9 cellular contexts compared by ENCODE assay signal in genomic region chr15:99486371-99487336, GRCh38.
DNase-seq lines count a peak whose midpoint lies in the region; ATAC-seq, FAIRE-seq and TF ChIP-seq lines count a peak whose summit lies in the region.
"Had no signal": no experiment of that assay in that cellular context is flagged by ENCODE, and none has a peak within 500 bp of the region (broad histone marks: within the 10 kb centered on the region; RNA-seq: fewer than 3 reads in every experiment).

No MANE protein-coding gene starts in this region.

- FAIRE-seq in kidney (lab: Jason Lieb, UNC): no peak

- peaks cover 0 to 15% of the 10 kb centered on the region in 2 donors for H3K4me1 ChIP-seq in kidney (ENCODE audit: control insufficient read depth in 1 of 2, insufficient read depth in 1 of 2, low read depth in 1 of 2, low read length in 2 of 2)
- H3K4me1 ChIP-seq in spleen: peaks cover 0 to 31% (median 26%) of the 10 kb centered on the region in 6 donors

- no peak for ATAC-seq in central memory CD8-positive, alpha-beta T cell (replicated peaks; ENCODE audit: extremely low read depth, poor library complexity, severe bottlenecking)
- ATAC-seq in effector memory CD8-positive, alpha-beta T cell (replicated peaks): no peak

- WGBS in spleen, 5 donors: 9 to 15% (median 13%) methylated on average over 22 to 31 of the region's 31 CpGs

- peak; percentile 67 for DNase-seq in NCI-H2029 (lab: John Stamatoyannopoulos, UW)
- DNase-seq in NCI-H2029 treated with DMSO at 0.1 percent for 48 hours (lab: John Stamatoyannopoulos, UW): no peak
- peak; percentile 71 for DNase-seq in NCI-H446 treated with DMSO at 0.1 percent for 48 hours (lab: John Stamatoyannopoulos, UW)
- DNase-seq in central memory CD8-positive, alpha-beta T cell (ENCODE audit: low spot score in 2 of 2): no peak
- DNase-seq in kidney: peak; percentile 95
- DNase-seq in spleen: peak; percentile 89
- DNase-seq in effector memory CD8-positive, alpha-beta T cell: no peak
- DNase-seq in T-helper 1 cell: no peak

- H3K9me3 Mint-ChIP-seq in central memory CD8-positive, alpha-beta T cell: no peaks in the 10 kb centered on the region
- H3K9me3 Mint-ChIP-seq in effector memory CD8-positive, alpha-beta T cell: no peaks in the 10 kb centered on the region

- TF ChIP-seq CTCF in kidney (IDR thresholded peaks at IDR 0.05; ENCODE audit: borderline replicate concordance, extremely low read depth, insufficient read depth) (no peak), spleen (IDR thresholded peaks at IDR 0.05 in 8 of 11, conservative IDR thresholded peaks at IDR 0.05 in 3 of 11) (no peak)

- peaks cover 8% of the 10 kb centered on the region for H3K4me1 Mint-ChIP-seq in central memory CD8-positive, alpha-beta T cell
- peaks cover 0 to 7% of the 10 kb centered on the region in 2 donors for H3K4me1 Mint-ChIP-seq in effector memory CD8-positive, alpha-beta T cell (ENCODE audit: low read depth in 2 of 2)

- H3K27me3 ChIP-seq in spleen (replicated peaks in 1 of 7): peaks cover 0 to 12% (median 0%) of the 10 kb centered on the region in 7 donors

- peak overlapping the region; percentile 3 for H3K4me3 Mint-ChIP-seq in central memory CD8-positive, alpha-beta T cell
- H3K4me3 Mint-ChIP-seq in effector memory CD8-positive, alpha-beta T cell: peak overlapping the region in 1 of 2 donors; percentile 41

- peak overlapping the region; percentile 16 to 64 for H3K27ac ChIP-seq in kidney (ENCODE audit: low read depth in 2 of 2, low read length in 2 of 2)
- peak overlapping the region; percentile 46 to 87 (median 74) for H3K27ac ChIP-seq in spleen
- H3K27ac ChIP-seq: C4-2B had no signal

- H3K27ac Mint-ChIP-seq in central memory CD8-positive, alpha-beta T cell (ENCODE audit: low read depth): no peak overlapping the region
- H3K27ac Mint-ChIP-seq in effector memory CD8-positive, alpha-beta T cell: no peak overlapping the region

- no peaks in the 10 kb centered on the region for H3K36me3 Mint-ChIP-seq in central memory CD8-positive, alpha-beta T cell (ENCODE audit: insufficient read depth)
- H3K36me3 Mint-ChIP-seq in effector memory CD8-positive, alpha-beta T cell (ENCODE audit: insufficient read depth): no peaks in the 10 kb centered on the region

- peak overlapping the region; percentile 2 to 51 for H3K4me3 ChIP-seq in kidney (ENCODE audit: low read length in 2 of 2)
- peak overlapping the region in 6 of 8 donors; percentile 5 to 61 (median 19) for H3K4me3 ChIP-seq in spleen

- no peak for TF ChIP-seq POLR2A in spleen (IDR thresholded peaks at IDR 0.05)

- intact Hi-C loops in kidney (cut with DNase I): no loop called here
- intact Hi-C loops in spleen (cut with DNase I; ENCODE audit: low total_unique reads): no loop called here

- no peaks in the 10 kb centered on the region for H3K36me3 ChIP-seq in kidney (ENCODE audit: control insufficient read depth in 1 of 2, insufficient read depth in 2 of 2, low read length in 2 of 2)
- no peaks in the 10 kb centered on the region for H3K36me3 ChIP-seq in spleen

- H3K9ac ChIP-seq in kidney (ENCODE audit: low read length in 2 of 2): peak overlapping the region in 1 of 2 donors; percentile 60

- H3K9me3 ChIP-seq in kidney (ENCODE audit: control insufficient read depth in 1 of 2, low read length in 2 of 2) (no peaks in the 10 kb centered on the region), spleen (no peaks in the 10 kb centered on the region)

- peaks cover 18% of the 10 kb centered on the region for H3K27me3 Mint-ChIP-seq in central memory CD8-positive, alpha-beta T cell
- peaks cover 32 to 57% of the 10 kb centered on the region in 2 donors for H3K27me3 Mint-ChIP-seq in effector memory CD8-positive, alpha-beta T cell

Comparison
In these comparisons a context has a peak if more than half of its experiments do, and no peak if none do; other contexts are left out.
1. DNase-seq: peak in NCI-H2029 (single experiment), NCI-H446 treated with DMSO at 0.1 percent for 48 hours (single experiment), kidney (single experiment) and spleen (single experiment); none in NCI-H2029 treated with DMSO at 0.1 percent for 48 hours (single experiment), central memory CD8-positive, alpha-beta T cell (0 of 2), effector memory CD8-positive, alpha-beta T cell (0 of 3) and T-helper 1 cell (0 of 5).